ENCODE assay signal across 19 cellular contexts in the genomic region with DNA sequence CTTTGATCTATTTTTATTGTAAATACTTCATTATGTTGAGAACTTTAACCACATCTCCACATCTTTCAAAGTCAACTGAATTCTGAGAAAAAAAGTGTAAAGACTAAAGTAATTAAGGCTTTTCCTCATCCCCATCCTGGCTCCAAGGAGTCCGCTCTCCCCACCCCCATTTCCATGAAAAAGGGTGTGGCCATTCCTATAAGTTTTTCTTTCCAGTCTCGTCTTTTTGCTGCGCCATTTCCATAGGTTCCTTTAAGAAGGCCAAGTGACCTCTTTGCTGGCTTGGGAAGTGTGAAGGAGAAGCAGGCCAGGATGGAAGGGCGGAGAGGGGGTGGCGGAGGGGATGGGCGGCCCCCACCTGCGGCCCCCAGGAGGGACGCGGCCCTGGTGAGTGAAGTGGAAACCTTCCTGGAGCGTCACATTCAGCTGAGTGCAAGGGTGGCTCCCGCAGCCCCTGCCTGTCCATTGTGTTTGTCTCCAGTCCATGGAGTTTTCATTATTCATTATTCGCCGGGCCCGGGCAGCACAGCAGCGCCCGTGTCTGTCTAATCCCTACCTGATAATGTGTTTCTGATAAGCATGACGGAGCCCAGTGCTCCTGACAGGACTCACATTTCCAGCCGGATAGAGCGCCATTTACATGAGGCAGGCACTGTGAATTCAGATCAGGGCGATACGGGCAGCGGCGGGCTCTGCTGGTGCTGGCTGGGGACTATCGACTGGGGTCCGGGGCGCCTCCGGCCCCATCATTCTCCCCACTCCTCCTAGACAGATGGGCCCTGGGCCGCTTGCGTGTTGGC.
DNase-seq lines count a peak whose midpoint lies in the region; ATAC-seq and TF ChIP-seq lines count a peak whose summit lies in the region.
"Had no signal": no experiment of that assay in that cellular context is flagged by ENCODE, and none has a peak within 500 bp of the region (broad histone marks: within the 10 kb centered on the region; RNA-seq: fewer than 3 reads in every experiment).

No MANE protein-coding gene starts in this region.

- no peaks in the 10 kb centered on the region for H3F3A ChIP-seq in smooth muscle cell (ENCODE audit: low read depth)

- no peak overlapping the region for H3K27ac Mint-ChIP-seq in WTC11
- no peak overlapping the region for H3K27ac Mint-ChIP-seq in activated CD4-positive, alpha-beta T cell treated with anti-CD3 and anti-CD28 coated beads for 36 hours
- H3K27ac Mint-ChIP-seq: activated naive CD4-positive, alpha-beta T cell treated with anti-CD3 and anti-CD28 coated beads, Interleukin-2, amount 50 U/mL, for 24 hours; activated T-helper 17 cell treated with anti-CD3 and anti-CD28 coated beads, Interleukin-2, amount 50 U/mL, for 72 hours; CD8-positive, alpha-beta memory T cell had no signal

- 29% methylated on average over 29 of the region's 29 CpGs for WGBS in smooth muscle cell (ENCODE audit: low lambda C conversion rate)

- H3K36me3 ChIP-seq in cardiac muscle cell (no peaks in the 10 kb centered on the region), iPS-20b (ENCODE audit: insufficient read depth, low read depth, low read length) (no peaks in the 10 kb centered on the region), smooth muscle cell (ENCODE audit: low read depth) (no peaks in the 10 kb centered on the region)
- H3K36me3 ChIP-seq: upper lobe of left lung had no signal

- peaks cover 38% of the 10 kb centered on the region for H3K4me1 Mint-ChIP-seq in WTC11
- H3K4me1 Mint-ChIP-seq in activated CD4-positive, alpha-beta T cell treated with anti-CD3 and anti-CD28 coated beads for 36 hours: no peaks in the 10 kb centered on the region
- H3K4me1 Mint-ChIP-seq: activated naive CD4-positive, alpha-beta T cell treated with anti-CD3 and anti-CD28 coated beads, Interleukin-2, amount 50 U/mL, for 24 hours; activated T-helper 17 cell treated with anti-CD3 and anti-CD28 coated beads, Interleukin-2, amount 50 U/mL, for 72 hours; CD8-positive, alpha-beta memory T cell; neural crest cell had no signal

- H3K9me3 Mint-ChIP-seq in WTC11: no peaks in the 10 kb centered on the region
- H3K9me3 Mint-ChIP-seq in activated CD4-positive, alpha-beta T cell treated with anti-CD3 and anti-CD28 coated beads for 36 hours (ENCODE audit: low read depth): no peaks in the 10 kb centered on the region
- H3K9me3 Mint-ChIP-seq: activated naive CD4-positive, alpha-beta T cell treated with anti-CD3 and anti-CD28 coated beads, Interleukin-2, amount 50 U/mL, for 24 hours; activated T-helper 17 cell treated with anti-CD3 and anti-CD28 coated beads, Interleukin-2, amount 50 U/mL, for 72 hours; CD8-positive, alpha-beta memory T cell; neural crest cell had no signal

- peak; percentile 71 for ATAC-seq in WTC11
- ATAC-seq in activated CD4-positive, alpha-beta T cell treated with anti-CD3 and anti-CD28 coated beads for 36 hours: no peak
- ATAC-seq: activated T-helper 17 cell treated with anti-CD3 and anti-CD28 coated beads, Interleukin-2, amount 50 U/mL, for 72 hours; psoas muscle had no signal

- no peaks in the 10 kb centered on the region for H3K36me3 Mint-ChIP-seq in WTC11
- no peaks in the 10 kb centered on the region for H3K36me3 Mint-ChIP-seq in activated CD4-positive, alpha-beta T cell treated with anti-CD3 and anti-CD28 coated beads for 36 hours (ENCODE audit: low read depth)
- H3K36me3 Mint-ChIP-seq: activated naive CD4-positive, alpha-beta T cell treated with anti-CD3 and anti-CD28 coated beads, Interleukin-2, amount 50 U/mL, for 24 hours; CD8-positive, alpha-beta memory T cell had no signal

- no peaks in the 10 kb centered on the region for H3K27me3 Mint-ChIP-seq in WTC11 (ENCODE audit: low read depth)
- peaks cover 4% of the 10 kb centered on the region for H3K27me3 Mint-ChIP-seq in activated CD4-positive, alpha-beta T cell treated with anti-CD3 and anti-CD28 coated beads for 36 hours
- H3K27me3 Mint-ChIP-seq: activated naive CD4-positive, alpha-beta T cell treated with anti-CD3 and anti-CD28 coated beads, Interleukin-2, amount 50 U/mL, for 24 hours; CD8-positive, alpha-beta memory T cell had no signal

- H3K79me2 ChIP-seq in smooth muscle cell (ENCODE audit: low read depth): no peaks in the 10 kb centered on the region

- H3K9me3 ChIP-seq in cardiac muscle cell (ENCODE audit: low read depth): no peaks in the 10 kb centered on the region
- H3K9me3 ChIP-seq in iPS-20b (ENCODE audit: insufficient read depth, low read depth, low read length): no peaks in the 10 kb centered on the region
- no peaks in the 10 kb centered on the region for H3K9me3 ChIP-seq in smooth muscle cell (replicated peaks; ENCODE audit: low read depth)
- H3K9me3 ChIP-seq: psoas muscle, upper lobe of left lung had no signal

- POLR2A ChIA-PET in WTC11 (lab: Charles Lee): no interaction called here
- POLR2A ChIA-PET in activated CD4-positive, alpha-beta T cell treated with anti-CD3 and anti-CD28 coated beads for 36 hours (lab: Charles Lee): no interaction called here

- TF ChIP-seq CTCF in cardiac muscle cell (IDR thresholded peaks at IDR 0.05; ENCODE audit: low read depth, low read length): no peak
- TF ChIP-seq CTCF in WTC11 (IDR thresholded peaks at IDR 0.05): no peak
- TF ChIP-seq CTCF in smooth muscle cell (IDR thresholded peaks at IDR 0.05; ENCODE audit: borderline replicate concordance, insufficient read depth, poor library complexity, severe bottlenecking): no peak

- H2AFZ ChIP-seq in smooth muscle cell (ENCODE audit: low read depth): peak overlapping the region; percentile 88

- DNase-seq in cardiac muscle cell (ENCODE audit: low read depth in 1 of 2, low spot score in 1 of 2) (peak in 1 of 2 donors; percentile 62), cardiac septum (ENCODE audit: low spot score) (no peak), WTC11 (ENCODE audit: low spot score) (peak; percentile 27), smooth muscle cell (lab: John Stamatoyannopoulos, UW; ENCODE audit: unreplicated experiment) (no peak), DMS79 treated with DMSO at 0.1 percent for 48 hours (lab: John Stamatoyannopoulos, UW) (no peak), DMS114 treated with DMSO at 0.1 percent for 48 hours (lab: John Stamatoyannopoulos, UW; ENCODE audit: unreplicated experiment) (no peak)
- no peak for DNase-seq in activated CD4-positive, alpha-beta T cell treated with anti-CD3 and anti-CD28 coated beads for 36 hours
- DNase-seq: activated CD8-positive, alpha-beta memory T cell treated with anti-CD3 and anti-CD28 coated beads, Interleukin-2, amount 50 U/mL, for 4 hours; caudate nucleus; CD8-positive, alpha-beta memory T cell; DMS153; NCI-H1048; NCI-H2081; psoas muscle had no signal

- H3K9ac ChIP-seq in iPS-20b (ENCODE audit: low read depth, low read length) (no peak overlapping the region), smooth muscle cell (ENCODE audit: low read depth) (no peak overlapping the region)

- H3K4me2 ChIP-seq in smooth muscle cell: peak overlapping the region; percentile 82

- intact Hi-C loops in cardiac septum (cut with DNase I): no loop called here
- intact Hi-C loops in activated CD4-positive, alpha-beta T cell treated with anti-CD3 and anti-CD28 coated beads for 36 hours (cut with DNase I, micrococcal nuclease): no loop called here

- H4K20me1 ChIP-seq in smooth muscle cell (ENCODE audit: low read depth): no peaks in the 10 kb centered on the region

- H3K27ac ChIP-seq in cardiac muscle cell (peak overlapping the region; percentile 32), iPS-20b (ENCODE audit: low read length) (no peak overlapping the region), smooth muscle cell (ENCODE audit: low read depth) (no peak overlapping the region)
- H3K27ac ChIP-seq: psoas muscle, upper lobe of left lung had no signal

- peak overlapping the region; percentile 57 for H3K4me3 Mint-ChIP-seq in WTC11
- no peak overlapping the region for H3K4me3 Mint-ChIP-seq in activated CD4-positive, alpha-beta T cell treated with anti-CD3 and anti-CD28 coated beads for 36 hours
- H3K4me3 Mint-ChIP-seq: activated naive CD4-positive, alpha-beta T cell treated with anti-CD3 and anti-CD28 coated beads, Interleukin-2, amount 50 U/mL, for 24 hours; activated T-helper 17 cell treated with anti-CD3 and anti-CD28 coated beads, Interleukin-2, amount 50 U/mL, for 72 hours; CD8-positive, alpha-beta memory T cell; neural crest cell had no signal

- H3K4me1 ChIP-seq in cardiac muscle cell (ENCODE audit: low read depth) (peaks cover 30% of the 10 kb centered on the region), iPS-20b (ENCODE audit: insufficient read depth, low read length) (peaks cover 18% of the 10 kb centered on the region; the same call in 1 of the 2 replicates), smooth muscle cell (ENCODE audit: low read depth) (peaks cover 5% of the 10 kb centered on the region)
- H3K4me1 ChIP-seq: psoas muscle, upper lobe of left lung had no signal

- H3K27me3 ChIP-seq in cardiac muscle cell (no peaks in the 10 kb centered on the region), iPS-20b (ENCODE audit: insufficient read depth, low read length) (0 out of 2 replicates have a peak, but pooled peaks cover 3% of the 10 kb centered on the region), smooth muscle cell (ENCODE audit: low read depth) (peaks cover 25% of the 10 kb centered on the region)
- H3K27me3 ChIP-seq: upper lobe of left lung had no signal

- CTCF ChIA-PET in WTC11 (lab: Charles Lee): interaction anchor here (2.2 kb wide), 1 partner anchor 149 kb away, joined by 7 read pairs; no protein-coding TSS in a partner anchor
- CTCF ChIA-PET in activated CD4-positive, alpha-beta T cell treated with anti-CD3 and anti-CD28 coated beads for 36 hours (lab: Charles Lee): no interaction called here

- no peak overlapping the region for H3K4me3 ChIP-seq in cardiac muscle cell
- peak overlapping the region; percentile 62; the same call in 1 of the 2 replicates for H3K4me3 ChIP-seq in iPS-20b (ENCODE audit: low read length)
- peak overlapping the region; percentile 39 for H3K4me3 ChIP-seq in smooth muscle cell
- H3K4me3 ChIP-seq: psoas muscle, upper lobe of left lung had no signal

TF ChIP-seq in WTC11, 78 proteins besides CTCF, POLR2A, EP300 and RAD21 (continues in another document):
- TF ChIP-seq JAZF1 (CRISPR knock-in tag; IDR thresholded peaks at IDR 0.05): no peak
- TF ChIP-seq, protein P1, sequence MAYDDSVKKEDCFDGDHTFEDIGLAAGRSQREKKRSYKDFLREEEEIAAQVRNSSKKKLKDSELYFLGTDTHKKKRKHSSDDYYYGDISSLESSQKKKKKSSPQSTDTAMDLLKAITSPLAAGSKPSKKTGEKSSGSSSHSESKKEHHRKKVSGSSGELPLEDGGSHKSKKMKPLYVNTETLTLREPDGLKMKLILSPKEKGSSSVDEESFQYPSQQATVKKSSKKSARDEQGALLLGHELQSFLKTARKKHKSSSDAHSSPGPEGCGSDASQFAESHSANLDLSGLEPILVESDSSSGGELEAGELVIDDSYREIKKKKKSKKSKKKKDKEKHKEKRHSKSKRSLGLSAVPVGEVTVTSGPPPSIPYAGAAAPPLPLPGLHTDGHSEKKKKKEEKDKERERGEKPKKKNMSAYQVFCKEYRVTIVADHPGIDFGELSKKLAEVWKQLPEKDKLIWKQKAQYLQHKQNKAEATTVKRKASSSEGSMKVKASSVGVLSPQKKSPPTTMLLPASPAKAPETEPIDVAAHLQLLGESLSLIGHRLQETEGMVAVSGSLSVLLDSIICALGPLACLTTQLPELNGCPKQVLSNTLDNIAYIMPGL (CRISPR knock-in tag; IDR thresholded peaks at IDR 0.05): no peak
- TF ChIP-seq PRRX2 (CRISPR knock-in tag; IDR thresholded peaks at IDR 0.05): no peak
